ENCODE assay signal across 1 cellular context in the genomic region with DNA sequence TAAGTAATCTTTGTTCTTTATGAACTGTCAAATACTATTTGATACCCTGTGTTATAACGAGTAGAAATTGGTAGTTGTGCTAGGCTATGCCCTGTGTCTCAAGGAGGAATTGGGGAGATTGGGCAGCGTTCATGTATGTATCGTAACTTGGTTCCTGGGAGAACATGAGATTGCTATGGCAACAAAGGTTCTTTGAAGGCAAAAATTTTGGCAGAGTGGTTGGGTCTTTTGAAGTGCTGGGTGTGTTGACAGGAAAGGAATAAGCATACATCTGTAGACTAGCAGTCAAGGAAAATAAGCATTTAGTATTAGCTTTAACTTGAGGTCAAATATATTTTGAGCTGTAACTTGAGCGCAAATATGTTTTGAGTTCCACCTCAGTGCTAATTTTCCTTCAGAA.
TF ChIP-seq lines count a peak whose summit lies in the region.

No MANE protein-coding gene starts in this region.

TF ChIP-seq in WTC11, 78 proteins besides CTCF, POLR2A, EP300 and RAD21 (continued from another document):
- TF ChIP-seq, protein P1, sequence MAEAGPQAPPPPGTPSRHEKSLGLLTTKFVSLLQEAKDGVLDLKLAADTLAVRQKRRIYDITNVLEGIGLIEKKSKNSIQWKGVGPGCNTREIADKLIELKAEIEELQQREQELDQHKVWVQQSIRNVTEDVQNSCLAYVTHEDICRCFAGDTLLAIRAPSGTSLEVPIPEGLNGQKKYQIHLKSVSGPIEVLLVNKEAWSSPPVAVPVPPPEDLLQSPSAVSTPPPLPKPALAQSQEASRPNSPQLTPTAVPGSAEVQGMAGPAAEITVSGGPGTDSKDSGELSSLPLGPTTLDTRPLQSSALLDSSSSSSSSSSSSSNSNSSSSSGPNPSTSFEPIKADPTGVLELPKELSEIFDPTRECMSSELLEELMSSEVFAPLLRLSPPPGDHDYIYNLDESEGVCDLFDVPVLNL (CRISPR knock-in tag; IDR thresholded peaks at IDR 0.05; ENCODE audit: borderline replicate concordance, low read depth), result no peak
- TF ChIP-seq, protein P2, sequence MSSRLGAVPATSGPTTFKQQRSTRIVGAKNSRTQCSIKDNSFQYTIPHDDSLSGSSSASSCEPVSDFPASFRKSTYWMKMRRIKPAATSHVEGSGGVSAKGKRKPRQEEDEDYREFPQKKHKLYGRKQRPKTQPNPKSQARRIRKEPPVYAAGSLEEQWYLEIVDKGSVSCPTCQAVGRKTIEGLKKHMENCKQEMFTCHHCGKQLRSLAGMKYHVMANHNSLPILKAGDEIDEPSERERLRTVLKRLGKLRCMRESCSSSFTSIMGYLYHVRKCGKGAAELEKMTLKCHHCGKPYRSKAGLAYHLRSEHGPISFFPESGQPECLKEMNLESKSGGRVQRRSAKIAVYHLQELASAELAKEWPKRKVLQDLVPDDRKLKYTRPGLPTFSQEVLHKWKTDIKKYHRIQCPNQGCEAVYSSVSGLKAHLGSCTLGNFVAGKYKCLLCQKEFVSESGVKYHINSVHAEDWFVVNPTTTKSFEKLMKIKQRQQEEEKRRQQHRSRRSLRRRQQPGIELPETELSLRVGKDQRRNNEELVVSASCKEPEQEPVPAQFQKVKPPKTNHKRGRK (CRISPR knock-in tag; IDR thresholded peaks at IDR 0.05; ENCODE audit: borderline replicate concordance), result no peak
- TF ChIP-seq SMAD4 (CRISPR knock-in tag; IDR thresholded peaks at IDR 0.05) (no peak), ZNF232 (CRISPR knock-in tag; IDR thresholded peaks at IDR 0.05) (no peak)
- TF ChIP-seq, protein P3, sequence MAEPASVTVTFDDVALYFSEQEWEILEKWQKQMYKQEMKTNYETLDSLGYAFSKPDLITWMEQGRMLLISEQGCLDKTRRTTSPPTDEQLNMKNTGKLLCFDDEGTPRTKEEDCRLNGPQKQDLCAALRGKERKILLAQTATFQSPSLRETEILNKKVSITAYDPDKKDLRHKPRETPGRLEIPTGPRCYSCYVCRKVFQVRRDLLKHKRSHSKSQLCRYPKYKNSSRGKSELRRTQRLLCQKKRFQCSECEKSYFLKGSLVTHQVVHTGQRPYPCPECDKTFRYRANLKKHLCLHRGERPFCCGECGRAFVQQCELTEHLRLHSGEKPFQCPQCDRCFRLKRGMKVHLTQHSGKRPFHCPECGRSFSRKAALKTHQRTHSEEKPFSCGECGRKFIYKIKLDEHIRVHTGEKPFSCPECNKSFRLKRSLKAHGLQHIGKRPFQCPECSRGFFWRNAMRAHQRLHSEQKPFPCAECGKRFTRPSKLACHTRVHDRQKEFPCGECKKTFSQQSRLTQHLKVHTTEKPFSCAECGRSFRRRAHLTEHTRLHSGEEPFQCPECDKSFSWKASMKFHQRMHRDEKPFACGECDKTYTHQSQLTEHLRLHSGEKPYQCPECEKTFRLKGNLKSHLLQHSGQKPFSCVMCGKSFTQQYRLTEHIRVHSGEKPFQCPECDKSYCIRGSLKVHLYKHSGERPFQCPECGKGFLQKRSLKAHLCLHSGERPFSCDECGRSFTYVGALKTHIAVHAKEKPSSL (CRISPR knock-in tag; conservative IDR thresholded peaks at IDR 0.05), result no peak
- TF ChIP-seq, protein P4, sequence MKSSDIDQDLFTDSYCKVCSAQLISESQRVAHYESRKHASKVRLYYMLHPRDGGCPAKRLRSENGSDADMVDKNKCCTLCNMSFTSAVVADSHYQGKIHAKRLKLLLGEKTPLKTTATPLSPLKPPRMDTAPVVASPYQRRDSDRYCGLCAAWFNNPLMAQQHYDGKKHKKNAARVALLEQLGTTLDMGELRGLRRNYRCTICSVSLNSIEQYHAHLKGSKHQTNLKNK (CRISPR knock-in tag; IDR thresholded peaks at IDR 0.05), result no peak
- TF ChIP-seq, protein P5, sequence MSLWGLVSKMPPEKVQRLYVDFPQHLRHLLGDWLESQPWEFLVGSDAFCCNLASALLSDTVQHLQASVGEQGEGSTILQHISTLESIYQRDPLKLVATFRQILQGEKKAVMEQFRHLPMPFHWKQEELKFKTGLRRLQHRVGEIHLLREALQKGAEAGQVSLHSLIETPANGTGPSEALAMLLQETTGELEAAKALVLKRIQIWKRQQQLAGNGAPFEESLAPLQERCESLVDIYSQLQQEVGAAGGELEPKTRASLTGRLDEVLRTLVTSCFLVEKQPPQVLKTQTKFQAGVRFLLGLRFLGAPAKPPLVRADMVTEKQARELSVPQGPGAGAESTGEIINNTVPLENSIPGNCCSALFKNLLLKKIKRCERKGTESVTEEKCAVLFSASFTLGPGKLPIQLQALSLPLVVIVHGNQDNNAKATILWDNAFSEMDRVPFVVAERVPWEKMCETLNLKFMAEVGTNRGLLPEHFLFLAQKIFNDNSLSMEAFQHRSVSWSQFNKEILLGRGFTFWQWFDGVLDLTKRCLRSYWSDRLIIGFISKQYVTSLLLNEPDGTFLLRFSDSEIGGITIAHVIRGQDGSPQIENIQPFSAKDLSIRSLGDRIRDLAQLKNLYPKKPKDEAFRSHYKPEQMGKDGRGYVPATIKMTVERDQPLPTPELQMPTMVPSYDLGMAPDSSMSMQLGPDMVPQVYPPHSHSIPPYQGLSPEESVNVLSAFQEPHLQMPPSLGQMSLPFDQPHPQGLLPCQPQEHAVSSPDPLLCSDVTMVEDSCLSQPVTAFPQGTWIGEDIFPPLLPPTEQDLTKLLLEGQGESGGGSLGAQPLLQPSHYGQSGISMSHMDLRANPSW (CRISPR knock-in tag; conservative IDR thresholded peaks at IDR 0.05; ENCODE audit: low read depth), result no peak
- TF ChIP-seq, protein P6, sequence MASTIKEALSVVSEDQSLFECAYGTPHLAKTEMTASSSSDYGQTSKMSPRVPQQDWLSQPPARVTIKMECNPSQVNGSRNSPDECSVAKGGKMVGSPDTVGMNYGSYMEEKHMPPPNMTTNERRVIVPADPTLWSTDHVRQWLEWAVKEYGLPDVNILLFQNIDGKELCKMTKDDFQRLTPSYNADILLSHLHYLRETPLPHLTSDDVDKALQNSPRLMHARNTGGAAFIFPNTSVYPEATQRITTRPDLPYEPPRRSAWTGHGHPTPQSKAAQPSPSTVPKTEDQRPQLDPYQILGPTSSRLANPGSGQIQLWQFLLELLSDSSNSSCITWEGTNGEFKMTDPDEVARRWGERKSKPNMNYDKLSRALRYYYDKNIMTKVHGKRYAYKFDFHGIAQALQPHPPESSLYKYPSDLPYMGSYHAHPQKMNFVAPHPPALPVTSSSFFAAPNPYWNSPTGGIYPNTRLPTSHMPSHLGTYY (CRISPR knock-in tag; IDR thresholded peaks at IDR 0.05), result no peak
